In the genomic region with DNA sequence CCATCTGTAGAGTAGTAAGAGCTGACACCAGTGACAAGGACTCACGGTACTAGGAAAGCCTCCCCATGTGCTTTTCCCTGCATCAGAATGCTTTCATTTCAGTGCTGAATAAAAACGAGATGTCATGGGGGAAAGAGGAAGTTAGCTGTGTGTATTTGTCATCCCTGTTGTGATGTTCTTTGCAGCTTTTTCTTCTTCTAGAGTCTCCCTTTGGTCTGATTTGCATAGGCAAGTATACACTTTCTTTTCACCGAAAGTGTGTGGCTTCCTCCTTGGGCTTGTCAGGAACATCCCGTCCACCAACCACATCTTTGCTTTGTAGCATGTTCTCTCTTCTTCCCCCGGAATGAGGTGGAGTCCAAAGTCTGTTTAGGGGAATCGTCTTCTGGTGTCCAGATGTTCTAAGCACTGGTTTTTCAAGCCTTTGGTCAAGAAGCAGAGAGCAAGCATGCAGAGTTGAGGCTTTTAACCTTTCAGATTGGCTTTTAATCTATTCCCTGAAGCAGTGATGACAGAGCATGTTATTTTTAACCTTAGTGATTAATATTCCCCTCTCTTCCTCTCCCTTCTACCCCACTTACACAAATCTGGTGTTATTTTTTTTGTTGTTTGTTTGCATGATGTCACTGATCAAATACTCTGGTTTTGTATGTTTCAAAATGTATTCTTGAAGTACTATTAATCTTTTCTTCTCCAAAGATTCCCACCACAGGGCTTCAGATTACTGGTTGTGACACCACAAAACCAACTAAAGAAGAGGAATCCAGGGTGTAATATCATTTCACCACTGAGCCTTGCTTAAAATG, we compare ENCODE assay signal across 1 cellular context.
A peak's percentile ranks its signal among the peaks of the same experiment; 100 is the strongest.
TF ChIP-seq lines count a peak whose summit lies in the region.

No MANE protein-coding gene starts in this region.

TF ChIP-seq in K562, 482 proteins besides CTCF, POLR2A, EP300 and RAD21 (continued from another document):
- TF ChIP-seq, protein P1, sequence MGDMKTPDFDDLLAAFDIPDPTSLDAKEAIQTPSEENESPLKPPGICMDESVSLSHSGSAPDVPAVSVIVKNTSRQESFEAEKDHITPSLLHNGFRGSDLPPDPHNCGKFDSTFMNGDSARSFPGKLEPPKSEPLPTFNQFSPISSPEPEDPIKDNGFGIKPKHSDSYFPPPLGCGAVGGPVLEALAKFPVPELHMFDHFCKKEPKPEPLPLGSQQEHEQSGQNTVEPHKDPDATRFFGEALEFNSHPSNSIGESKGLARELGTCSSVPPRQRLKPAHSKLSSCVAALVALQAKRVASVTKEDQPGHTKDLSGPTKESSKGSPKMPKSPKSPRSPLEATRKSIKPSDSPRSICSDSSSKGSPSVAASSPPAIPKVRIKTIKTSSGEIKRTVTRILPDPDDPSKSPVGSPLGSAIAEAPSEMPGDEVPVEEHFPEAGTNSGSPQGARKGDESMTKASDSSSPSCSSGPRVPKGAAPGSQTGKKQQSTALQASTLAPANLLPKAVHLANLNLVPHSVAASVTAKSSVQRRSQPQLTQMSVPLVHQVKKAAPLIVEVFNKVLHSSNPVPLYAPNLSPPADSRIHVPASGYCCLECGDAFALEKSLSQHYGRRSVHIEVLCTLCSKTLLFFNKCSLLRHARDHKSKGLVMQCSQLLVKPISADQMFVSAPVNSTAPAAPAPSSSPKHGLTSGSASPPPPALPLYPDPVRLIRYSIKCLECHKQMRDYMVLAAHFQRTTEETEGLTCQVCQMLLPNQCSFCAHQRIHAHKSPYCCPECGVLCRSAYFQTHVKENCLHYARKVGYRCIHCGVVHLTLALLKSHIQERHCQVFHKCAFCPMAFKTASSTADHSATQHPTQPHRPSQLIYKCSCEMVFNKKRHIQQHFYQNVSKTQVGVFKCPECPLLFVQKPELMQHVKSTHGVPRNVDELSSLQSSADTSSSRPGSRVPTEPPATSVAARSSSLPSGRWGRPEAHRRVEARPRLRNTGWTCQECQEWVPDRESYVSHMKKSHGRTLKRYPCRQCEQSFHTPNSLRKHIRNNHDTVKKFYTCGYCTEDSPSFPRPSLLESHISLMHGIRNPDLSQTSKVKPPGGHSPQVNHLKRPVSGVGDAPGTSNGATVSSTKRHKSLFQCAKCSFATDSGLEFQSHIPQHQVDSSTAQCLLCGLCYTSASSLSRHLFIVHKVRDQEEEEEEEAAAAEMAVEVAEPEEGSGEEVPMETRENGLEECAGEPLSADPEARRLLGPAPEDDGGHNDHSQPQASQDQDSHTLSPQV (IDR thresholded peaks at IDR 0.05): peak; percentile 70; the same call in 1 of the 2 replicates
- TF ChIP-seq ZNF23 (CRISPR knock-in tag; IDR thresholded peaks at IDR 0.05): no peak
- TF ChIP-seq, protein P2, sequence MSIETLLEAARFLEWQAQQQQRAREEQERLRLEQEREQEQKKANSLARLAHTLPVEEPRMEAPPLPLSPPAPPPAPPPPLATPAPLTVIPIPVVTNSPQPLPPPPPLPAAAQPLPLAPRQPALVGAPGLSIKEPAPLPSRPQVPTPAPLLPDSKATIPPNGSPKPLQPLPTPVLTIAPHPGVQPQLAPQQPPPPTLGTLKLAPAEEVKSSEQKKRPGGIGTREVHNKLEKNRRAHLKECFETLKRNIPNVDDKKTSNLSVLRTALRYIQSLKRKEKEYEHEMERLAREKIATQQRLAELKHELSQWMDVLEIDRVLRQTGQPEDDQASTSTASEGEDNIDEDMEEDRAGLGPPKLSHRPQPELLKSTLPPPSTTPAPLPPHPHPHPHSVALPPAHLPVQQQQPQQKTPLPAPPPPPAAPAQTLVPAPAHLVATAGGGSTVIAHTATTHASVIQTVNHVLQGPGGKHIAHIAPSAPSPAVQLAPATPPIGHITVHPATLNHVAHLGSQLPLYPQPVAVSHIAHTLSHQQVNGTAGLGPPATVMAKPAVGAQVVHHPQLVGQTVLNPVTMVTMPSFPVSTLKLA (conservative IDR thresholded peaks at IDR 0.05): peak; percentile 47 to 58; a peak in 3 of 4 replicates
- TF ChIP-seq STAG1 (CRISPR knock-in tag; IDR thresholded peaks at IDR 0.05; ENCODE audit: borderline replicate concordance): no peak
- TF ChIP-seq, protein P3, sequence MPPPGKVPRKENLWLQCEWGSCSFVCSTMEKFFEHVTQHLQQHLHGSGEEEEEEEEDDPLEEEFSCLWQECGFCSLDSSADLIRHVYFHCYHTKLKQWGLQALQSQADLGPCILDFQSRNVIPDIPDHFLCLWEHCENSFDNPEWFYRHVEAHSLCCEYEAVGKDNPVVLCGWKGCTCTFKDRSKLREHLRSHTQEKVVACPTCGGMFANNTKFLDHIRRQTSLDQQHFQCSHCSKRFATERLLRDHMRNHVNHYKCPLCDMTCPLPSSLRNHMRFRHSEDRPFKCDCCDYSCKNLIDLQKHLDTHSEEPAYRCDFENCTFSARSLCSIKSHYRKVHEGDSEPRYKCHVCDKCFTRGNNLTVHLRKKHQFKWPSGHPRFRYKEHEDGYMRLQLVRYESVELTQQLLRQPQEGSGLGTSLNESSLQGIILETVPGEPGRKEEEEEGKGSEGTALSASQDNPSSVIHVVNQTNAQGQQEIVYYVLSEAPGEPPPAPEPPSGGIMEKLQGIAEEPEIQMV (tag; conservative IDR thresholded peaks at IDR 0.05; ENCODE audit: low read depth): peak; percentile 42; the same call in 1 of the 2 replicates
- TF ChIP-seq, protein P4, sequence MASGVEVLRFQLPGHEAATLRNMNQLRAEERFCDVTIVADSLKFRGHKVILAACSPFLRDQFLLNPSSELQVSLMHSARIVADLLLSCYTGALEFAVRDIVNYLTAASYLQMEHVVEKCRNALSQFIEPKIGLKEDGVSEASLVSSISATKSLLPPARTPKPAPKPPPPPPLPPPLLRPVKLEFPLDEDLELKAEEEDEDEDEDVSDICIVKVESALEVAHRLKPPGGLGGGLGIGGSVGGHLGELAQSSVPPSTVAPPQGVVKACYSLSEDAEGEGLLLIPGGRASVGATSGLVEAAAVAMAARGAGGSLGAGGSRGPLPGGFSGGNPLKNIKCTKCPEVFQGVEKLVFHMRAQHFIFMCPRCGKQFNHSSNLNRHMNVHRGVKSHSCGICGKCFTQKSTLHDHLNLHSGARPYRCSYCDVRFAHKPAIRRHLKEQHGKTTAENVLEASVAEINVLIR (CRISPR knock-in tag; IDR thresholded peaks at IDR 0.05): no peak
- TF ChIP-seq, protein P5, sequence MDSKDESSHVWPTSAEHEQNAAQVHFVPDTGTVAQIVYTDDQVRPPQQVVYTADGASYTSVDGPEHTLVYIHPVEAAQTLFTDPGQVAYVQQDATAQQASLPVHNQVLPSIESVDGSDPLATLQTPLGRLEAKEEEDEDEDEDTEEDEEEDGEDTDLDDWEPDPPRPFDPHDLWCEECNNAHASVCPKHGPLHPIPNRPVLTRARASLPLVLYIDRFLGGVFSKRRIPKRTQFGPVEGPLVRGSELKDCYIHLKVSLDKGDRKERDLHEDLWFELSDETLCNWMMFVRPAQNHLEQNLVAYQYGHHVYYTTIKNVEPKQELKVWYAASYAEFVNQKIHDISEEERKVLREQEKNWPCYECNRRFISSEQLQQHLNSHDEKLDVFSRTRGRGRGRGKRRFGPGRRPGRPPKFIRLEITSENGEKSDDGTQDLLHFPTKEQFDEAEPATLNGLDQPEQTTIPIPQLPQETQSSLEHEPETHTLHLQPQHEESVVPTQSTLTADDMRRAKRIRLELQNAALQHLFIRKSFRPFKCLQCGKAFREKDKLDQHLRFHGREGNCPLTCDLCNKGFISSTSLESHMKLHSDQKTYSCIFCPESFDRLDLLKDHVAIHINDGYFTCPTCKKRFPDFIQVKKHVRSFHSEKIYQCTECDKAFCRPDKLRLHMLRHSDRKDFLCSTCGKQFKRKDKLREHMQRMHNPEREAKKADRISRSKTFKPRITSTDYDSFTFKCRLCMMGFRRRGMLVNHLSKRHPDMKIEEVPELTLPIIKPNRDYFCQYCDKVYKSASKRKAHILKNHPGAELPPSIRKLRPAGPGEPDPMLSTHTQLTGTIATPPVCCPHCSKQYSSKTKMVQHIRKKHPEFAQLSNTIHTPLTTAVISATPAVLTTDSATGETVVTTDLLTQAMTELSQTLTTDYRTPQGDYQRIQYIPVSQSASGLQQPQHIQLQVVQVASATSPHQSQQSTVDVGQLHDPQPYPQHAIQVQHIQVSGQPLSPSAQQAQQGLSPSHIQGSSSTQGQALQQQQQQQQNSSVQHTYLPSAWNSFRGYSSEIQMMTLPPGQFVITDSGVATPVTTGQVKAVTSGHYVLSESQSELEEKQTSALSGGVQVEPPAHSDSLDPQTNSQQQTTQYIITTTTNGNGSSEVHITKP (IDR thresholded peaks at IDR 0.05; ENCODE audit: partially characterized antibody): peak; percentile 83
- TF ChIP-seq, protein P6, sequence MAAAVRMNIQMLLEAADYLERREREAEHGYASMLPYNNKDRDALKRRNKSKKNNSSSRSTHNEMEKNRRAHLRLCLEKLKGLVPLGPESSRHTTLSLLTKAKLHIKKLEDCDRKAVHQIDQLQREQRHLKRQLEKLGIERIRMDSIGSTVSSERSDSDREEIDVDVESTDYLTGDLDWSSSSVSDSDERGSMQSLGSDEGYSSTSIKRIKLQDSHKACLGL (CRISPR knock-in tag; IDR thresholded peaks at IDR 0.05; ENCODE audit: borderline replicate concordance, poor library complexity, severe bottlenecking): no peak
- TF ChIP-seq NBN (IDR thresholded peaks at IDR 0.05; ENCODE audit: low read depth): peak; percentile 66
- peak; percentile 28; the same call in 1 of the 2 replicates for TF ChIP-seq TEAD4 (IDR thresholded peaks at IDR 0.05; ENCODE audit: low read length)
- no peak for TF ChIP-seq TEAD4 (CRISPR knock-in tag; IDR thresholded peaks at IDR 0.05; ENCODE audit: borderline replicate concordance)
- TF ChIP-seq, protein P7, sequence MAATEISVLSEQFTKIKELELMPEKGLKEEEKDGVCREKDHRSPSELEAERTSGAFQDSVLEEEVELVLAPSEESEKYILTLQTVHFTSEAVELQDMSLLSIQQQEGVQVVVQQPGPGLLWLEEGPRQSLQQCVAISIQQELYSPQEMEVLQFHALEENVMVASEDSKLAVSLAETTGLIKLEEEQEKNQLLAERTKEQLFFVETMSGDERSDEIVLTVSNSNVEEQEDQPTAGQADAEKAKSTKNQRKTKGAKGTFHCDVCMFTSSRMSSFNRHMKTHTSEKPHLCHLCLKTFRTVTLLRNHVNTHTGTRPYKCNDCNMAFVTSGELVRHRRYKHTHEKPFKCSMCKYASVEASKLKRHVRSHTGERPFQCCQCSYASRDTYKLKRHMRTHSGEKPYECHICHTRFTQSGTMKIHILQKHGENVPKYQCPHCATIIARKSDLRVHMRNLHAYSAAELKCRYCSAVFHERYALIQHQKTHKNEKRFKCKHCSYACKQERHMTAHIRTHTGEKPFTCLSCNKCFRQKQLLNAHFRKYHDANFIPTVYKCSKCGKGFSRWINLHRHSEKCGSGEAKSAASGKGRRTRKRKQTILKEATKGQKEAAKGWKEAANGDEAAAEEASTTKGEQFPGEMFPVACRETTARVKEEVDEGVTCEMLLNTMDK (IDR thresholded peaks at IDR 0.05; ENCODE audit: borderline replicate concordance, insufficient read depth, low read depth, low read length, poor library complexity, severe bottlenecking): no peak
- TF ChIP-seq, protein P8, sequence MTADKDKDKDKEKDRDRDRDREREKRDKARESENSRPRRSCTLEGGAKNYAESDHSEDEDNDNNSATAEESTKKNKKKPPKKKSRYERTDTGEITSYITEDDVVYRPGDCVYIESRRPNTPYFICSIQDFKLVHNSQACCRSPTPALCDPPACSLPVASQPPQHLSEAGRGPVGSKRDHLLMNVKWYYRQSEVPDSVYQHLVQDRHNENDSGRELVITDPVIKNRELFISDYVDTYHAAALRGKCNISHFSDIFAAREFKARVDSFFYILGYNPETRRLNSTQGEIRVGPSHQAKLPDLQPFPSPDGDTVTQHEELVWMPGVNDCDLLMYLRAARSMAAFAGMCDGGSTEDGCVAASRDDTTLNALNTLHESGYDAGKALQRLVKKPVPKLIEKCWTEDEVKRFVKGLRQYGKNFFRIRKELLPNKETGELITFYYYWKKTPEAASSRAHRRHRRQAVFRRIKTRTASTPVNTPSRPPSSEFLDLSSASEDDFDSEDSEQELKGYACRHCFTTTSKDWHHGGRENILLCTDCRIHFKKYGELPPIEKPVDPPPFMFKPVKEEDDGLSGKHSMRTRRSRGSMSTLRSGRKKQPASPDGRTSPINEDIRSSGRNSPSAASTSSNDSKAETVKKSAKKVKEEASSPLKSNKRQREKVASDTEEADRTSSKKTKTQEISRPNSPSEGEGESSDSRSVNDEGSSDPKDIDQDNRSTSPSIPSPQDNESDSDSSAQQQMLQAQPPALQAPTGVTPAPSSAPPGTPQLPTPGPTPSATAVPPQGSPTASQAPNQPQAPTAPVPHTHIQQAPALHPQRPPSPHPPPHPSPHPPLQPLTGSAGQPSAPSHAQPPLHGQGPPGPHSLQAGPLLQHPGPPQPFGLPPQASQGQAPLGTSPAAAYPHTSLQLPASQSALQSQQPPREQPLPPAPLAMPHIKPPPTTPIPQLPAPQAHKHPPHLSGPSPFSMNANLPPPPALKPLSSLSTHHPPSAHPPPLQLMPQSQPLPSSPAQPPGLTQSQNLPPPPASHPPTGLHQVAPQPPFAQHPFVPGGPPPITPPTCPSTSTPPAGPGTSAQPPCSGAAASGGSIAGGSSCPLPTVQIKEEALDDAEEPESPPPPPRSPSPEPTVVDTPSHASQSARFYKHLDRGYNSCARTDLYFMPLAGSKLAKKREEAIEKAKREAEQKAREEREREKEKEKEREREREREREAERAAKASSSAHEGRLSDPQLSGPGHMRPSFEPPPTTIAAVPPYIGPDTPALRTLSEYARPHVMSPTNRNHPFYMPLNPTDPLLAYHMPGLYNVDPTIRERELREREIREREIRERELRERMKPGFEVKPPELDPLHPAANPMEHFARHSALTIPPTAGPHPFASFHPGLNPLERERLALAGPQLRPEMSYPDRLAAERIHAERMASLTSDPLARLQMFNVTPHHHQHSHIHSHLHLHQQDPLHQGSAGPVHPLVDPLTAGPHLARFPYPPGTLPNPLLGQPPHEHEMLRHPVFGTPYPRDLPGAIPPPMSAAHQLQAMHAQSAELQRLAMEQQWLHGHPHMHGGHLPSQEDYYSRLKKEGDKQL (CRISPR knock-in tag; IDR thresholded peaks at IDR 0.05; ENCODE audit: borderline replicate concordance): no peak
